13 cellular contexts compared by ENCODE assay signal in genomic region chr1:67634396-67634935, GRCh38. TPM values are rescaled to one million over a fixed set of nuclear protein-coding genes. Genes with fewer than 3 reads are reported as not detected.
DNase-seq lines count a peak whose midpoint lies in the region; ATAC-seq, FAIRE-seq and TF ChIP-seq lines count a peak whose summit lies in the region.
"Had no signal": no experiment of that assay in that cellular context is flagged by ENCODE, and none has a peak within 500 bp of the region (broad histone marks: within the 10 kb centered on the region; RNA-seq: fewer than 3 reads in every experiment).

No MANE protein-coding gene starts in this region.

- no peak for FAIRE-seq in HepG2 (lab: Jason Lieb, UNC)

- no peaks in the 10 kb centered on the region for H4K20me1 ChIP-seq in HepG2 (ENCODE audit: insufficient read depth, low read length)

- H3K27me3 ChIP-seq in Caco-2 (replicated peaks; ENCODE audit: control insufficient read depth, insufficient read depth, low read length), result no peaks in the 10 kb centered on the region
- no peaks in the 10 kb centered on the region for H3K27me3 ChIP-seq in esophagus muscularis mucosa
- no peaks in the 10 kb centered on the region; a peak in 1 of 5 replicates for H3K27me3 ChIP-seq in HepG2 (ENCODE audit: control insufficient read depth in 1 of 2, insufficient read depth in 2 of 2, low read length in 2 of 2)
- H3K27me3 ChIP-seq: SJCRH30 had no signal

- in situ Hi-C loops in HepG2 (cut with HindIII; ENCODE audit: extremely low pct_ligation_motif_present, low pct_unique_long_range_greater_than_20kb), result no loop called here

- no peak for TF ChIP-seq POLR2A in esophagus muscularis mucosa (IDR thresholded peaks at IDR 0.05; ENCODE audit: low read depth)
- TF ChIP-seq POLR2A in HepG2 (IDR thresholded peaks at IDR 0.05; ENCODE audit: insufficient read depth in 1 of 2, low read depth in 2 of 2, low read length in 2 of 2), result no peak

- intact Hi-C loops in Caco-2 (cut with micrococcal nuclease; ENCODE audit: unreplicated experiment) (no loop called here), esophagus muscularis mucosa (cut with DNase I) (no loop called here), MCF 10A (cut with micrococcal nuclease) (no loop called here), HepG2 (cut with micrococcal nuclease; ENCODE audit: unreplicated experiment) (loop anchor here (5.0 kb wide), 1 partner anchor 57 kb away; no protein-coding TSS in a partner anchor)

- H3K27me3 Mint-ChIP-seq in Caco-2 (ENCODE audit: insufficient read depth, unreplicated experiment), result no peaks in the 10 kb centered on the region
- no peaks in the 10 kb centered on the region for H3K27me3 Mint-ChIP-seq in T-helper 17 cell
- H3K27me3 Mint-ChIP-seq in stimulated activated naive B cell treated with anti-CD40 and anti-IgM and Interleukin-4, amounts not matched to agents 10 μg/mL and 1 μg/mL and 100 μg/mL, for 72 hours, result no peaks in the 10 kb centered on the region
- no peaks in the 10 kb centered on the region for H3K27me3 Mint-ChIP-seq in MCF 10A (ENCODE audit: insufficient read depth, unreplicated experiment)
- no peaks in the 10 kb centered on the region for H3K27me3 Mint-ChIP-seq in progenitor cell of endocrine pancreas

- TF ChIP-seq CTCF in Caco-2 (IDR thresholded peaks at IDR 0.05; ENCODE audit: insufficient read depth in 1 of 2, low read depth in 1 of 2, low read length in 1 of 2, severe bottlenecking in 1 of 2, unreplicated experiment in 1 of 2), result no peak
- TF ChIP-seq CTCF in esophagus muscularis mucosa (IDR thresholded peaks at IDR 0.05), result no peak
- no peak for TF ChIP-seq CTCF in MCF 10A (IDR thresholded peaks at IDR 0.05; ENCODE audit: unreplicated experiment)
- no peak for TF ChIP-seq CTCF in HepG2 (CRISPR knock-in tag; IDR thresholded peaks at IDR 0.05)
- TF ChIP-seq CTCF in progenitor cell of endocrine pancreas (IDR thresholded peaks at IDR 0.05; ENCODE audit: unreplicated experiment), result no peak

- no peak overlapping the region for H3K4me3 Mint-ChIP-seq in Caco-2 (ENCODE audit: unreplicated experiment)
- H3K4me3 Mint-ChIP-seq in T-helper 17 cell, result peak overlapping the region; percentile 26
- peak overlapping the region; percentile 3 to 6 for H3K4me3 Mint-ChIP-seq in stimulated activated naive B cell treated with anti-CD40 and anti-IgM and Interleukin-4, amounts not matched to agents 10 μg/mL and 1 μg/mL and 100 μg/mL, for 72 hours
- no peak overlapping the region for H3K4me3 Mint-ChIP-seq in MCF 10A (ENCODE audit: unreplicated experiment)
- no peak overlapping the region for H3K4me3 Mint-ChIP-seq in progenitor cell of endocrine pancreas (ENCODE audit: low read depth)
- H3K4me3 Mint-ChIP-seq: CD4-positive, CD25-positive, alpha-beta regulatory T cell had no signal

- no peak overlapping the region for H2AFZ ChIP-seq in HepG2 (ENCODE audit: low read length)

- WGBS in esophagus muscularis mucosa, result 93% methylated on average over 6 of the region's 6 CpGs
- 78% methylated on average over 6 of the region's 6 CpGs for WGBS in HepG2 (ENCODE audit: low lambda C conversion rate)

- no peaks in the 10 kb centered on the region for H3K79me2 ChIP-seq in HepG2 (ENCODE audit: insufficient read depth, low read length)

- POLR2A ChIA-PET in Caco-2 (lab: Charles Lee) (no interaction called here), MCF 10A (lab: Yijun Ruan, JAX) (interaction anchor here (0.6 to 1.3 kb wide), 5 partner anchors 12 to 587 kb away, joined by 3 to 8 read pairs (median 4); partner anchors contain the start of gene GADD45A), HepG2 (lab: Yijun Ruan, JAX) (no interaction called here)

- BruUV-seq in Caco-2 (replicated peaks; lab: Mats Ljungman, UMichigan) (no TSS peak), MCF 10A (replicated peaks; lab: Mats Ljungman, UMichigan) (no TSS peak), HepG2 (replicated peaks; lab: Mats Ljungman, UMichigan) (no TSS peak)

- CTCF ChIA-PET in Caco-2 (lab: Charles Lee) (no interaction called here), MCF 10A (lab: Yijun Ruan, JAX) (no interaction called here), HepG2 (lab: Yijun Ruan, JAX; ENCODE audit: low intra/inter-chr PET ratio, low total read pairs) (no interaction called here)

- H3K4me1 ChIP-seq in Caco-2 (peaks cover 59% of the 10 kb centered on the region), esophagus muscularis mucosa (peaks cover 5 to 8% (median 7%) of the 10 kb centered on the region in 4 donors), HepG2 (ENCODE audit: insufficient read depth, low read length) (peaks cover 28% of the 10 kb centered on the region)
- H3K4me1 ChIP-seq: SJCRH30 had no signal

- H3K9me3 ChIP-seq in Caco-2 (no peaks in the 10 kb centered on the region), T-helper 17 cell (ENCODE audit: control insufficient read depth, low read length, poor library complexity, severe bottlenecking) (no peaks in the 10 kb centered on the region), esophagus muscularis mucosa (no peaks in the 10 kb centered on the region), HepG2 (ENCODE audit: low read length) (no peaks in the 10 kb centered on the region)
- H3K9me3 ChIP-seq: SJCRH30 had no signal

- TF ChIP-seq RAD21 in HepG2 (CRISPR knock-in tag; IDR thresholded peaks at IDR 0.05), result no peak

- H3K9ac ChIP-seq in HepG2 (ENCODE audit: insufficient read depth, low read depth, low read length), result no peak overlapping the region

- no peak for ATAC-seq in T-helper 17 cell
- no peak for ATAC-seq in stimulated activated naive B cell treated with anti-CD40 and anti-IgM and Interleukin-4, amounts not matched to agents 10 μg/mL and 1 μg/mL and 100 μg/mL, for 72 hours (replicated peaks)
- no peak for ATAC-seq in HepG2

- DNase-seq in Caco-2 (no peak), T-helper 17 cell (no peak), esophagus muscularis mucosa (ENCODE audit: extremely low spot score) (peak; percentile 29), MCF 10A (ENCODE audit: unreplicated experiment) (no peak), HepG2 (ENCODE audit: low spot score) (no peak), progenitor cell of endocrine pancreas (ENCODE audit: low spot score, unreplicated experiment) (no peak)
- DNase-seq in stimulated activated naive B cell treated with anti-CD40 and anti-IgM and Interleukin-4, amounts not matched to agents 10 μg/mL and 1 μg/mL and 100 μg/mL, for 72 hours, result no peak
- DNase-seq: ACHN; CD4-positive, CD25-positive, alpha-beta regulatory T cell; NCI-H1105 treated with DMSO at 0.1 percent for 48 hours; NCI-H1694; NCI-H82; SJCRH30 had no signal

- H3K36me3 ChIP-seq in Caco-2 (ENCODE audit: control insufficient read depth, insufficient read depth, low read length) (no peaks in the 10 kb centered on the region), esophagus muscularis mucosa (no peaks in the 10 kb centered on the region), HepG2 (replicated peaks in 1 of 2; ENCODE audit: control insufficient read depth in 1 of 2, insufficient read depth in 2 of 2, low read length in 2 of 2) (no peaks in the 10 kb centered on the region)
- H3K36me3 ChIP-seq: SJCRH30 had no signal

- H3K36me3 Mint-ChIP-seq in Caco-2 (ENCODE audit: insufficient read depth, unreplicated experiment), result no peaks in the 10 kb centered on the region
- no peaks in the 10 kb centered on the region for H3K36me3 Mint-ChIP-seq in T-helper 17 cell (ENCODE audit: low read depth)
- H3K36me3 Mint-ChIP-seq in stimulated activated naive B cell treated with anti-CD40 and anti-IgM and Interleukin-4, amounts not matched to agents 10 μg/mL and 1 μg/mL and 100 μg/mL, for 72 hours, result no peaks in the 10 kb centered on the region
- no peaks in the 10 kb centered on the region for H3K36me3 Mint-ChIP-seq in MCF 10A (ENCODE audit: insufficient read depth, unreplicated experiment)
- H3K36me3 Mint-ChIP-seq in progenitor cell of endocrine pancreas (ENCODE audit: insufficient read depth), result no peaks in the 10 kb centered on the region
- H3K36me3 Mint-ChIP-seq: CD4-positive, CD25-positive, alpha-beta regulatory T cell had no signal

- H3K4me1 Mint-ChIP-seq in Caco-2 (ENCODE audit: low read depth, unreplicated experiment) (peaks cover 34% of the 10 kb centered on the region), T-helper 17 cell (peaks cover 26% of the 10 kb centered on the region), MCF 10A (ENCODE audit: insufficient read depth, unreplicated experiment) (peaks cover 29% of the 10 kb centered on the region), progenitor cell of endocrine pancreas (ENCODE audit: low read depth) (peaks cover 39% of the 10 kb centered on the region)
- peaks cover 14 to 27% of the 10 kb centered on the region in 2 donors for H3K4me1 Mint-ChIP-seq in stimulated activated naive B cell treated with anti-CD40 and anti-IgM and Interleukin-4, amounts not matched to agents 10 μg/mL and 1 μg/mL and 100 μg/mL, for 72 hours

- H3K27ac Mint-ChIP-seq in Caco-2 (ENCODE audit: unreplicated experiment) (peak overlapping the region; percentile 67), T-helper 17 cell (peak overlapping the region; percentile 32), MCF 10A (ENCODE audit: low read depth, unreplicated experiment) (no peak overlapping the region), progenitor cell of endocrine pancreas (no peak overlapping the region)
- H3K27ac Mint-ChIP-seq in stimulated activated naive B cell treated with anti-CD40 and anti-IgM and Interleukin-4, amounts not matched to agents 10 μg/mL and 1 μg/mL and 100 μg/mL, for 72 hours, result no peak overlapping the region
- H3K27ac Mint-ChIP-seq: CD4-positive, CD25-positive, alpha-beta regulatory T cell had no signal

- TF ChIP-seq EP300 in esophagus muscularis mucosa (IDR thresholded peaks at IDR 0.05) (no peak), HepG2 (IDR thresholded peaks at IDR 0.05; ENCODE audit: low read depth in 2 of 2, low read length in 2 of 2) (no peak), HepG2 (CRISPR knock-in tag; IDR thresholded peaks at IDR 0.05; ENCODE audit: borderline replicate concordance) (no peak)

- H3K4me3 ChIP-seq in Caco-2 (ENCODE audit: low read depth, low read length) (no peak overlapping the region), esophagus muscularis mucosa (no peak overlapping the region), HepG2 (replicated peaks in 1 of 3; ENCODE audit: insufficient read depth in 1 of 3, low read depth in 2 of 3, low read length in 3 of 3) (no peak overlapping the region)
- H3K4me3 ChIP-seq: SJCRH30 had no signal

- H3K4me2 ChIP-seq in HepG2 (ENCODE audit: low read depth, low read length), result no peak overlapping the region

- peaks cover 1% of the 10 kb centered on the region for H3K9me3 Mint-ChIP-seq in Caco-2 (ENCODE audit: unreplicated experiment)
- no peaks in the 10 kb centered on the region for H3K9me3 Mint-ChIP-seq in stimulated activated naive B cell treated with anti-CD40 and anti-IgM and Interleukin-4, amounts not matched to agents 10 μg/mL and 1 μg/mL and 100 μg/mL, for 72 hours
- no peaks in the 10 kb centered on the region for H3K9me3 Mint-ChIP-seq in MCF 10A (ENCODE audit: unreplicated experiment)
- no peaks in the 10 kb centered on the region for H3K9me3 Mint-ChIP-seq in progenitor cell of endocrine pancreas (ENCODE audit: low read depth)

- H3K27ac ChIP-seq in esophagus muscularis mucosa (replicated peaks in 1 of 4) (no peak overlapping the region), HepG2 (ENCODE audit: extremely low read length, insufficient read depth, low read length) (no peak overlapping the region)
- H3K27ac ChIP-seq: SJCRH30 had no signal

RNA-seq across cellular contexts. Expression of gene GADD45A, which starts 50.5 kb away (rescaled TPM):
- total RNA-seq in Caco-2 (2022) (58.6 and 59.0 TPM in 2 replicates), T-helper 17 cell (10 to 100 TPM; 25.4 to 65.6 TPM), esophagus muscularis mucosa (10 to 100 TPM; 51.1 to 80.8 (median 66.5) TPM), MCF 10A (2022) (183 and 225 TPM in 2 replicates), HepG2 (2016; rRNA removed; fragmentation: Illumina TruSeq; extraction: Trizol) (25.0 and 46.2 TPM in 2 replicates), progenitor cell of endocrine pancreas (47.7 and 56.2 TPM in 2 replicates)
- total RNA-seq in HepG2 (2016; cell fraction: cytosol; rRNA removed; fragmentation: Illumina TruSeq; extraction: Trizol; ENCODE audit: low read depth), result 21.8 and 26.9 TPM in 2 replicates
- 23.2 and 49.2 TPM in 2 replicates for total RNA-seq in HepG2 (2016; cell fraction: insoluble cytoplasmic fraction; rRNA removed; fragmentation: Illumina TruSeq; extraction: Trizol)
- 27.1 and 30.4 TPM in 2 replicates for total RNA-seq in HepG2 (2016; cell fraction: membrane; rRNA removed; fragmentation: Illumina TruSeq; extraction: Trizol)
- 59.8 and 64.1 TPM in 2 replicates for total RNA-seq in HepG2 (2016; cell fraction: nucleus; rRNA removed; fragmentation: Illumina TruSeq; extraction: Trizol)
- 33.2 and 36.2 TPM in 2 replicates for polyA plus RNA-seq in HepG2 (2011; rRNA removed)
- 30.4 and 31.8 TPM in 2 replicates for polyA plus RNA-seq in HepG2 (2011; cell fraction: cytosol; rRNA removed)
- 131 and 138 TPM in 2 replicates for polyA plus RNA-seq in HepG2 (2011; cell fraction: nucleus; rRNA removed)
- 49.0 and 63.8 TPM in 2 replicates for polyA plus RNA-seq in HepG2 (2012)
- polyA plus RNA-seq in HepG2 (2016; cell fraction: cytosol; fragmentation: Illumina TruSeq; extraction: Trizol; ENCODE audit: low read depth), result 24.1 and 25.0 TPM in 2 replicates
- polyA plus RNA-seq in HepG2 (2016; cell fraction: insoluble cytoplasmic fraction; fragmentation: Illumina TruSeq; extraction: Trizol; ENCODE audit: low read depth), result 48.7 and 51.1 TPM in 2 replicates
- polyA plus RNA-seq in HepG2 (2016; cell fraction: membrane; fragmentation: Illumina TruSeq; extraction: Trizol; ENCODE audit: low read depth), result 26.6 and 28.9 TPM in 2 replicates
- 151 and 156 TPM in 2 replicates for polyA plus RNA-seq in HepG2 (2016; cell fraction: nucleus; fragmentation: Illumina TruSeq; extraction: Trizol; ENCODE audit: insufficient read depth, low read depth)
- polyA minus RNA-seq in HepG2 (2011; rRNA and poly(A)+ RNA removed; ENCODE audit: low replicate concordance), result 1.4 and 17.0 TPM in 2 replicates
- polyA minus RNA-seq in HepG2 (2011; cell fraction: cytosol; rRNA and poly(A)+ RNA removed), result 11.3 and 13.7 TPM in 2 replicates
- polyA minus RNA-seq in HepG2 (2011; cell fraction: nucleus; rRNA and poly(A)+ RNA removed), result 60.7 and 75.2 TPM in 2 replicates

Comparison
In these comparisons a context has a peak if more than half of its experiments do, and no peak if none do; other contexts are left out.
1. H3K27ac Mint-ChIP-seq: peak in Caco-2 (single experiment) and T-helper 17 cell (single experiment); none in stimulated activated naive B cell treated with anti-CD40 and anti-IgM and Interleukin-4, amounts not matched to agents 10 μg/mL and 1 μg/mL and 100 μg/mL, for 72 hours (single experiment), MCF 10A (single experiment) and progenitor cell of endocrine pancreas (single experiment).
2. H3K4me3 Mint-ChIP-seq: peak in T-helper 17 cell (single experiment) and stimulated activated naive B cell treated with anti-CD40 and anti-IgM and Interleukin-4, amounts not matched to agents 10 μg/mL and 1 μg/mL and 100 μg/mL, for 72 hours (2 of 2); none in Caco-2 (single experiment), MCF 10A (single experiment) and progenitor cell of endocrine pancreas (single experiment).